Comparison of ENCODE assay signal across 6 cellular contexts in genomic region chr2:111530239-111530930, GRCh38.
DNase-seq lines count a peak whose midpoint lies in the region; ATAC-seq and TF ChIP-seq lines count a peak whose summit lies in the region.
"Not testable (repeated sequence)": the region's sequence is repeated elsewhere in the genome, so short reads cannot be mapped to it uniquely, and the experiment has no call there.

No MANE protein-coding gene starts in this region.

- WGBS in IMR-90 (ENCODE audit: extremely low coverage in 2 of 2, insufficient read length in 1 of 2), 2 experiments, result no CpG with 5 or more reads among the region's 4 CpGs
- 94 to 100% methylated on average over 2 to 4 of the region's 4 CpGs for WGBS in endodermal cell (ENCODE audit: insufficient coverage in 1 of 2, insufficient read length in 1 of 2), 2 experiments

- H3K18ac ChIP-seq in IMR-90 (ENCODE audit: low read depth, low read length), result peak overlapping the region; percentile 5; the same call in 1 of the 2 replicates

- H3K27ac ChIP-seq in IMR-90 (ENCODE audit: insufficient read depth, low read length); endodermal cell (ENCODE audit: low read depth, low read length): not testable (repeated sequence)

- not testable (repeated sequence) for H3K4ac ChIP-seq in IMR-90 (ENCODE audit: low read depth, low read length)

- dilution Hi-C loops in IMR-90 (cut with HindIII; ENCODE audit: low sequenced_read_pairs, unreplicated experiment), result not testable (repeated sequence)

- peak overlapping the region; percentile 12 for H3K4me3 Mint-ChIP-seq in T-helper 17 cell
- not testable (repeated sequence) for H3K4me3 Mint-ChIP-seq in activated CD8-positive, alpha-beta memory T cell treated with anti-CD3 and anti-CD28 coated beads, Interleukin-2, amount 10 ng/mL, durations not matched to agents 7 days and 5 days; endodermal cell
- peak overlapping the region; percentile 33 for H3K4me3 Mint-ChIP-seq in activated T-helper 17 cell treated with anti-CD3 and anti-CD28 coated beads, Interleukin-2, amount 50 U/mL, for 72 hours

- TF ChIP-seq CTCF in IMR-90 (conservative IDR thresholded peaks at IDR 0.05; ENCODE audit: low read depth, low read length); endodermal cell (conservative IDR thresholded peaks at IDR 0.05); omental fat pad (IDR thresholded peaks at IDR 0.05): not testable (repeated sequence)

- 0 out of 2 replicates have a peak overlapping the region, but pooled peaks have one; percentile 45 for H2BK20ac ChIP-seq in IMR-90 (ENCODE audit: low read depth, low read length)

- H3K4me1 ChIP-seq in IMR-90 (ENCODE audit: control insufficient read depth, insufficient read depth, low read length), result peaks cover 15% of the 10 kb centered on the region
- H3K4me1 ChIP-seq in endodermal cell (ENCODE audit: control insufficient read depth, insufficient read depth, low read length), result not testable (repeated sequence)

- not testable (repeated sequence) for H3K9me1 ChIP-seq in IMR-90 (ENCODE audit: insufficient read depth, low read length)

- in situ Hi-C loops in IMR-90 (cut with MboI; ENCODE audit: low sequenced_read_pairs), result not testable (repeated sequence)

- not testable (repeated sequence) for H2AFZ ChIP-seq in IMR-90 (replicated peaks; ENCODE audit: low read length, poor library complexity)

- H2AK5ac ChIP-seq in IMR-90 (ENCODE audit: low read depth, low read length), result peak overlapping the region; percentile 73; the same call in 1 of the 2 replicates

- not testable (repeated sequence) for H3K9me3 Mint-ChIP-seq in activated CD8-positive, alpha-beta memory T cell treated with anti-CD3 and anti-CD28 coated beads, Interleukin-2, amount 10 ng/mL, durations not matched to agents 7 days and 5 days (ENCODE audit: low read depth); activated T-helper 17 cell treated with anti-CD3 and anti-CD28 coated beads, Interleukin-2, amount 50 U/mL, for 72 hours; endodermal cell

- H4K20me1 ChIP-seq in IMR-90 (ENCODE audit: insufficient read depth, low read length), result not testable (repeated sequence)

- H2BK5ac ChIP-seq in IMR-90 (ENCODE audit: low read depth, low read length, poor library complexity, severe bottlenecking), result not testable (repeated sequence)

- H4K91ac ChIP-seq in IMR-90 (ENCODE audit: insufficient read depth, low read depth, low read length), result not testable (repeated sequence)

- H3K27ac Mint-ChIP-seq in T-helper 17 cell; activated T-helper 17 cell treated with anti-CD3 and anti-CD28 coated beads, Interleukin-2, amount 50 U/mL, for 72 hours; endodermal cell: not testable (repeated sequence)
- H3K27ac Mint-ChIP-seq in activated CD8-positive, alpha-beta memory T cell treated with anti-CD3 and anti-CD28 coated beads, Interleukin-2, amount 10 ng/mL, durations not matched to agents 7 days and 5 days, result peak overlapping the region; percentile 81

- not testable (repeated sequence) for TF ChIP-seq RAD21 in IMR-90 (IDR thresholded peaks at IDR 0.05; ENCODE audit: low read length)

- H3K9me3 ChIP-seq in IMR-90 (ENCODE audit: control insufficient read depth, insufficient read depth, low read length); T-helper 17 cell (ENCODE audit: control insufficient read depth, low read length, poor library complexity, severe bottlenecking); endodermal cell (ENCODE audit: control insufficient read depth, low read length): not testable (repeated sequence)

- not testable (repeated sequence) for H3K23ac ChIP-seq in IMR-90 (ENCODE audit: low read depth, low read length)

- H3K14ac ChIP-seq in IMR-90 (replicated peaks; ENCODE audit: low read depth, low read length), result not testable (repeated sequence)

- not testable (repeated sequence) for TF ChIP-seq POLR2A in IMR-90 (IDR thresholded peaks at IDR 0.05; ENCODE audit: low read depth, low read length)

- CTCF ChIA-PET in IMR-90 (lab: Yijun Ruan, JAX); activated CD8-positive, alpha-beta memory T cell treated with anti-CD3 and anti-CD28 coated beads, Interleukin-2, amount 10 ng/mL, durations not matched to agents 7 days and 5 days (lab: Charles Lee): not testable (repeated sequence)

- not testable (repeated sequence) for BruUV-seq in IMR-90 (replicated peaks; lab: Mats Ljungman, UMichigan)

- H3K36me3 Mint-ChIP-seq in T-helper 17 cell (ENCODE audit: low read depth); activated CD8-positive, alpha-beta memory T cell treated with anti-CD3 and anti-CD28 coated beads, Interleukin-2, amount 10 ng/mL, durations not matched to agents 7 days and 5 days; activated T-helper 17 cell treated with anti-CD3 and anti-CD28 coated beads, Interleukin-2, amount 50 U/mL, for 72 hours (ENCODE audit: low read depth); endodermal cell (ENCODE audit: low read depth): not testable (repeated sequence)

- H3K4me3 ChIP-seq in IMR-90 (ENCODE audit: insufficient read depth, low read depth, low read length); endodermal cell (ENCODE audit: low read length): not testable (repeated sequence)

- H2BK120ac ChIP-seq in IMR-90 (ENCODE audit: low read depth, low read length), result peak overlapping the region; percentile 40; the same call in 1 of the 2 replicates

- H4K5ac ChIP-seq in IMR-90 (ENCODE audit: low read depth, low read length), result not testable (repeated sequence)

- not testable (repeated sequence) for H3K27me3 ChIP-seq in IMR-90 (ENCODE audit: control insufficient read depth, insufficient read depth, low read length); endodermal cell (ENCODE audit: control insufficient read depth, insufficient read depth, low read length, poor library complexity, severe bottlenecking)

- DNase-seq in IMR-90; T-helper 17 cell; activated CD8-positive, alpha-beta memory T cell treated with anti-CD3 and anti-CD28 coated beads, Interleukin-2, amount 10 ng/mL, durations not matched to agents 7 days and 5 days; omental fat pad (ENCODE audit: low spot score): not testable (repeated sequence)
- DNase-seq in endodermal cell, result peak; percentile 10

- H3K4me1 Mint-ChIP-seq in T-helper 17 cell, result peaks cover 17% of the 10 kb centered on the region
- peaks cover 44% of the 10 kb centered on the region for H3K4me1 Mint-ChIP-seq in activated CD8-positive, alpha-beta memory T cell treated with anti-CD3 and anti-CD28 coated beads, Interleukin-2, amount 10 ng/mL, durations not matched to agents 7 days and 5 days
- peaks cover 16% of the 10 kb centered on the region for H3K4me1 Mint-ChIP-seq in activated T-helper 17 cell treated with anti-CD3 and anti-CD28 coated beads, Interleukin-2, amount 50 U/mL, for 72 hours
- H3K4me1 Mint-ChIP-seq in endodermal cell, result peaks cover 16% of the 10 kb centered on the region

- not testable (repeated sequence) for H2AK9ac ChIP-seq in IMR-90 (replicated peaks; ENCODE audit: low read depth, low read length, poor library complexity)

- not testable (repeated sequence) for H4K8ac ChIP-seq in IMR-90 (ENCODE audit: low read depth in 2 of 2, low read length in 2 of 2)

- not testable (repeated sequence) for H3K27me3 Mint-ChIP-seq in T-helper 17 cell; activated CD8-positive, alpha-beta memory T cell treated with anti-CD3 and anti-CD28 coated beads, Interleukin-2, amount 10 ng/mL, durations not matched to agents 7 days and 5 days; activated T-helper 17 cell treated with anti-CD3 and anti-CD28 coated beads, Interleukin-2, amount 50 U/mL, for 72 hours; endodermal cell (ENCODE audit: insufficient read depth)

- ATAC-seq in IMR-90 (ENCODE audit: low read depth); T-helper 17 cell; activated CD8-positive, alpha-beta memory T cell treated with anti-CD3 and anti-CD28 coated beads, Interleukin-2, amount 10 ng/mL, durations not matched to agents 7 days and 5 days: not testable (repeated sequence)
- ATAC-seq in activated T-helper 17 cell treated with anti-CD3 and anti-CD28 coated beads, Interleukin-2, amount 50 U/mL, for 72 hours (replicated peaks), result peak; percentile 12
- ATAC-seq in omental fat pad (ENCODE audit: low FRiP score), result peak; percentile 14

- not testable (repeated sequence) for H3K4me2 ChIP-seq in IMR-90 (ENCODE audit: low read depth, low read length)

- POLR2A ChIA-PET in IMR-90 (lab: Charles Lee; ENCODE audit: unreplicated experiment), result not testable (repeated sequence)

- not testable (repeated sequence) for H2BK15ac ChIP-seq in IMR-90 (ENCODE audit: low read depth, low read length)

- not testable (repeated sequence) for H3K9ac ChIP-seq in IMR-90 (ENCODE audit: low read depth, low read length); endodermal cell (ENCODE audit: extremely low read depth, low read length, poor library complexity, severe bottlenecking)

- not testable (repeated sequence) for H3K56ac ChIP-seq in IMR-90 (ENCODE audit: extremely low read depth, insufficient read depth, low read length)

- H3K36me3 ChIP-seq in IMR-90 (ENCODE audit: control insufficient read depth, insufficient read depth, low read length); endodermal cell (ENCODE audit: control insufficient read depth, insufficient read depth, low read length): not testable (repeated sequence)

- H3K79me1 ChIP-seq in IMR-90 (ENCODE audit: low read depth in 1 of 2, low read length in 2 of 2), result peaks cover 0 to 11% of the 10 kb centered on the region in 2 experiments; a peak in 2 of 4 replicates

- intact Hi-C loops in IMR-90 (cut with micrococcal nuclease), result not testable (repeated sequence)
